Comparison of ENCODE assay signal across 1 cellular context in the genomic region with DNA sequence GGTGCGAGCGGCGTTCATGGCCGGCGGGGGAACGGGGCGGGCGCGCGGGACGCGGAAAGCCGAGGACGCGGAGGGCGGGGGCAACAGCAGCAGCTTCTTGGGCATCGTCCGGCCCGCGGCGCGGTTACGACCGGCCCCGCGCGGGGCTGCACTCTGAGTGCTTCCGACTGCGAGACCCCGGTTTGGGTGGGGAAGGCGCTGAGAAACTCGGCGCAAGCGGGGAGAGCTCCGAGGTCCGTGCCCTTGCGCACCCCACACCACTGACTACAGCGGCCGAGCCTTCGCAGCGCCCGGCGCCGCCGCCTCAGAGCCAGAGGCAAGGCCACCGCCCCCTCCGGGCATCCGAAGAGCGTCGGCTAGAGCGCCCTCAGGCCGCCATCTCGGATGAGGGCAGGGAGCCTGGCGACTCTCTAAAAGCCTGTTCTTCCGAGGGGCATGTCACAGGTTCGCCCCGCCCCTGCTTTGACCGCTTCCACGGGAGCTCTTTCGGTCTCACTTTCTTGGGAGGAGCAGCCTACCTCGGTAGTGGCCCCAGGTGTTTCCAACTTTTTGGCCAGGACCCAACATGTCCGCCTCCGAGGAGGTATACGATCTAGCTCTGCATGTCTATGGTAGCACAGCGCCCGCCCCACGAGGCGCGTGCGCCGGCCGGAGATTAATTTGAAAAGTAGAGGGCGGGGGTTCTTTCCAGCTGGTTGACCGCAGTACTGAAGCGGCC.
TF ChIP-seq lines count a peak whose summit lies in the region.

A gene with protein sequence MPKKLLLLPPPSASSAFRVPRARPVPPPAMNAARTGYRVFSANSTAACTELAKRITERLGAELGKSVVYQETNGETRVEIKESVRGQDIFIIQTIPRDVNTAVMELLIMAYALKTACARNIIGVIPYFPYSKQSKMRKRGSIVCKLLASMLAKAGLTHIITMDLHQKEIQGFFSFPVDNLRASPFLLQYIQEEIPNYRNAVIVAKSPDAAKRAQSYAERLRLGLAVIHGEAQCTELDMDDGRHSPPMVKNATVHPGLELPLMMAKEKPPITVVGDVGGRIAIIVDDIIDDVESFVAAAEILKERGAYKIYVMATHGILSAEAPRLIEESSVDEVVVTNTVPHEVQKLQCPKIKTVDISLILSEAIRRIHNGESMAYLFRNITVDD (minus strand): TSS at position 318 of the 718 bp plus-strand sequence. CDS start 213 bp downstream, at position 105.

TF ChIP-seq in H1, 55 proteins besides CTCF, POLR2A, EP300 and RAD21:
- peak; percentile 91 for TF ChIP-seq TBP (IDR thresholded peaks at IDR 0.05; ENCODE audit: low read depth, low read length)
- peak; percentile 100 for TF ChIP-seq SP2 (IDR thresholded peaks at IDR 0.05; ENCODE audit: low read length)
- no peak for TF ChIP-seq EZH2 (IDR thresholded peaks at IDR 0.05; ENCODE audit: low read depth, low read length, severe bottlenecking)
- peak; percentile 80 for TF ChIP-seq EGR1 (IDR thresholded peaks at IDR 0.05; ENCODE audit: borderline replicate concordance, low read depth, low read length)
- TF ChIP-seq CBX8 (IDR thresholded peaks at IDR 0.05; ENCODE audit: borderline replicate concordance, low read depth, low read length) = no peak
- peak; percentile 57 for TF ChIP-seq NRF1 (IDR thresholded peaks at IDR 0.05; ENCODE audit: low read depth, low read length)
- TF ChIP-seq TAF7 (optimal IDR thresholded peaks at IDR 0.05; ENCODE audit: borderline replicate concordance, low read depth, low read length) = peak; percentile 94
- no peak for TF ChIP-seq SP1 (IDR thresholded peaks at IDR 0.05; ENCODE audit: low read depth, low read length)
- no peak for TF ChIP-seq SAP30 (IDR thresholded peaks at IDR 0.05; ENCODE audit: insufficient read depth, insufficient replicate concordance, low read length)
- peak; percentile 69 for TF ChIP-seq ASH2L (IDR thresholded peaks at IDR 0.05; ENCODE audit: low read length)
- TF ChIP-seq SIN3A (conservative IDR thresholded peaks at IDR 0.05 in 1 of 2, IDR thresholded peaks at IDR 0.05 in 1 of 2; ENCODE audit: low read depth in 1 of 2, low read length in 2 of 2) = peak in 1 of 2 experiments; percentile 39; a peak in 2 of 4 replicates
- TF ChIP-seq BCL11A (IDR thresholded peaks at IDR 0.05; ENCODE audit: low read depth in 2 of 2, low read length in 2 of 2) = no peak
- TF ChIP-seq, protein P1, sequence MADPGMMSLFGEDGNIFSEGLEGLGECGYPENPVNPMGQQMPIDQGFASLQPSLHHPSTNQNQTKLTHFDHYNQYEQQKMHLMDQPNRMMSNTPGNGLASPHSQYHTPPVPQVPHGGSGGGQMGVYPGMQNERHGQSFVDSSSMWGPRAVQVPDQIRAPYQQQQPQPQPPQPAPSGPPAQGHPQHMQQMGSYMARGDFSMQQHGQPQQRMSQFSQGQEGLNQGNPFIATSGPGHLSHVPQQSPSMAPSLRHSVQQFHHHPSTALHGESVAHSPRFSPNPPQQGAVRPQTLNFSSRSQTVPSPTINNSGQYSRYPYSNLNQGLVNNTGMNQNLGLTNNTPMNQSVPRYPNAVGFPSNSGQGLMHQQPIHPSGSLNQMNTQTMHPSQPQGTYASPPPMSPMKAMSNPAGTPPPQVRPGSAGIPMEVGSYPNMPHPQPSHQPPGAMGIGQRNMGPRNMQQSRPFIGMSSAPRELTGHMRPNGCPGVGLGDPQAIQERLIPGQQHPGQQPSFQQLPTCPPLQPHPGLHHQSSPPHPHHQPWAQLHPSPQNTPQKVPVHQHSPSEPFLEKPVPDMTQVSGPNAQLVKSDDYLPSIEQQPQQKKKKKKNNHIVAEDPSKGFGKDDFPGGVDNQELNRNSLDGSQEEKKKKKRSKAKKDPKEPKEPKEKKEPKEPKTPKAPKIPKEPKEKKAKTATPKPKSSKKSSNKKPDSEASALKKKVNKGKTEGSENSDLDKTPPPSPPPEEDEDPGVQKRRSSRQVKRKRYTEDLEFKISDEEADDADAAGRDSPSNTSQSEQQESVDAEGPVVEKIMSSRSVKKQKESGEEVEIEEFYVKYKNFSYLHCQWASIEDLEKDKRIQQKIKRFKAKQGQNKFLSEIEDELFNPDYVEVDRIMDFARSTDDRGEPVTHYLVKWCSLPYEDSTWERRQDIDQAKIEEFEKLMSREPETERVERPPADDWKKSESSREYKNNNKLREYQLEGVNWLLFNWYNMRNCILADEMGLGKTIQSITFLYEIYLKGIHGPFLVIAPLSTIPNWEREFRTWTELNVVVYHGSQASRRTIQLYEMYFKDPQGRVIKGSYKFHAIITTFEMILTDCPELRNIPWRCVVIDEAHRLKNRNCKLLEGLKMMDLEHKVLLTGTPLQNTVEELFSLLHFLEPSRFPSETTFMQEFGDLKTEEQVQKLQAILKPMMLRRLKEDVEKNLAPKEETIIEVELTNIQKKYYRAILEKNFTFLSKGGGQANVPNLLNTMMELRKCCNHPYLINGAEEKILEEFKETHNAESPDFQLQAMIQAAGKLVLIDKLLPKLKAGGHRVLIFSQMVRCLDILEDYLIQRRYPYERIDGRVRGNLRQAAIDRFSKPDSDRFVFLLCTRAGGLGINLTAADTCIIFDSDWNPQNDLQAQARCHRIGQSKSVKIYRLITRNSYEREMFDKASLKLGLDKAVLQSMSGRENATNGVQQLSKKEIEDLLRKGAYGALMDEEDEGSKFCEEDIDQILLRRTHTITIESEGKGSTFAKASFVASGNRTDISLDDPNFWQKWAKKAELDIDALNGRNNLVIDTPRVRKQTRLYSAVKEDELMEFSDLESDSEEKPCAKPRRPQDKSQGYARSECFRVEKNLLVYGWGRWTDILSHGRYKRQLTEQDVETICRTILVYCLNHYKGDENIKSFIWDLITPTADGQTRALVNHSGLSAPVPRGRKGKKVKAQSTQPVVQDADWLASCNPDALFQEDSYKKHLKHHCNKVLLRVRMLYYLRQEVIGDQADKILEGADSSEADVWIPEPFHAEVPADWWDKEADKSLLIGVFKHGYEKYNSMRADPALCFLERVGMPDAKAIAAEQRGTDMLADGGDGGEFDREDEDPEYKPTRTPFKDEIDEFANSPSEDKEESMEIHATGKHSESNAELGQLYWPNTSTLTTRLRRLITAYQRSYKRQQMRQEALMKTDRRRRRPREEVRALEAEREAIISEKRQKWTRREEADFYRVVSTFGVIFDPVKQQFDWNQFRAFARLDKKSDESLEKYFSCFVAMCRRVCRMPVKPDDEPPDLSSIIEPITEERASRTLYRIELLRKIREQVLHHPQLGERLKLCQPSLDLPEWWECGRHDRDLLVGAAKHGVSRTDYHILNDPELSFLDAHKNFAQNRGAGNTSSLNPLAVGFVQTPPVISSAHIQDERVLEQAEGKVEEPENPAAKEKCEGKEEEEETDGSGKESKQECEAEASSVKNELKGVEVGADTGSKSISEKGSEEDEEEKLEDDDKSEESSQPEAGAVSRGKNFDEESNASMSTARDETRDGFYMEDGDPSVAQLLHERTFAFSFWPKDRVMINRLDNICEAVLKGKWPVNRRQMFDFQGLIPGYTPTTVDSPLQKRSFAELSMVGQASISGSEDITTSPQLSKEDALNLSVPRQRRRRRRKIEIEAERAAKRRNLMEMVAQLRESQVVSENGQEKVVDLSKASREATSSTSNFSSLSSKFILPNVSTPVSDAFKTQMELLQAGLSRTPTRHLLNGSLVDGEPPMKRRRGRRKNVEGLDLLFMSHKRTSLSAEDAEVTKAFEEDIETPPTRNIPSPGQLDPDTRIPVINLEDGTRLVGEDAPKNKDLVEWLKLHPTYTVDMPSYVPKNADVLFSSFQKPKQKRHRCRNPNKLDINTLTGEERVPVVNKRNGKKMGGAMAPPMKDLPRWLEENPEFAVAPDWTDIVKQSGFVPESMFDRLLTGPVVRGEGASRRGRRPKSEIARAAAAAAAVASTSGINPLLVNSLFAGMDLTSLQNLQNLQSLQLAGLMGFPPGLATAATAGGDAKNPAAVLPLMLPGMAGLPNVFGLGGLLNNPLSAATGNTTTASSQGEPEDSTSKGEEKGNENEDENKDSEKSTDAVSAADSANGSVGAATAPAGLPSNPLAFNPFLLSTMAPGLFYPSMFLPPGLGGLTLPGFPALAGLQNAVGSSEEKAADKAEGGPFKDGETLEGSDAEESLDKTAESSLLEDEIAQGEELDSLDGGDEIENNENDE (IDR thresholded peaks at IDR 0.05; ENCODE audit: insufficient replicate concordance, low read length) = no peak
- peak; percentile 69 for TF ChIP-seq POLR2AphosphoS5 (IDR thresholded peaks at IDR 0.05; ENCODE audit: low read depth, low read length)
- TF ChIP-seq, protein P2, sequence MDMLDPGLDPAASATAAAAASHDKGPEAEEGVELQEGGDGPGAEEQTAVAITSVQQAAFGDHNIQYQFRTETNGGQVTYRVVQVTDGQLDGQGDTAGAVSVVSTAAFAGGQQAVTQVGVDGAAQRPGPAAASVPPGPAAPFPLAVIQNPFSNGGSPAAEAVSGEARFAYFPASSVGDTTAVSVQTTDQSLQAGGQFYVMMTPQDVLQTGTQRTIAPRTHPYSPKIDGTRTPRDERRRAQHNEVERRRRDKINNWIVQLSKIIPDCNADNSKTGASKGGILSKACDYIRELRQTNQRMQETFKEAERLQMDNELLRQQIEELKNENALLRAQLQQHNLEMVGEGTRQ (IDR thresholded peaks at IDR 0.05; ENCODE audit: low read length) = no peak
- TF ChIP-seq POU5F1 (IDR thresholded peaks at IDR 0.05; ENCODE audit: low read depth, low read length) = no peak
- TF ChIP-seq BRCA1 (IDR thresholded peaks at IDR 0.05; ENCODE audit: low read depth, low read length) = no peak
- TF ChIP-seq, protein P3, sequence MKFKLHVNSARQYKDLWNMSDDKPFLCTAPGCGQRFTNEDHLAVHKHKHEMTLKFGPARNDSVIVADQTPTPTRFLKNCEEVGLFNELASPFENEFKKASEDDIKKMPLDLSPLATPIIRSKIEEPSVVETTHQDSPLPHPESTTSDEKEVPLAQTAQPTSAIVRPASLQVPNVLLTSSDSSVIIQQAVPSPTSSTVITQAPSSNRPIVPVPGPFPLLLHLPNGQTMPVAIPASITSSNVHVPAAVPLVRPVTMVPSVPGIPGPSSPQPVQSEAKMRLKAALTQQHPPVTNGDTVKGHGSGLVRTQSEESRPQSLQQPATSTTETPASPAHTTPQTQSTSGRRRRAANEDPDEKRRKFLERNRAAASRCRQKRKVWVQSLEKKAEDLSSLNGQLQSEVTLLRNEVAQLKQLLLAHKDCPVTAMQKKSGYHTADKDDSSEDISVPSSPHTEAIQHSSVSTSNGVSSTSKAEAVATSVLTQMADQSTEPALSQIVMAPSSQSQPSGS (IDR thresholded peaks at IDR 0.05; ENCODE audit: low read length) = peak; percentile 76; the same call in 1 of the 2 replicates
- no peak for TF ChIP-seq CTBP2 (IDR thresholded peaks at IDR 0.05; ENCODE audit: borderline replicate concordance, insufficient read depth, insufficient read length, low read length)
- TF ChIP-seq TEAD4 (IDR thresholded peaks at IDR 0.05; ENCODE audit: low read depth, low read length) = 0 out of 2 replicates have a peak, but pooled peaks have one; percentile 2
- TF ChIP-seq, protein P4, sequence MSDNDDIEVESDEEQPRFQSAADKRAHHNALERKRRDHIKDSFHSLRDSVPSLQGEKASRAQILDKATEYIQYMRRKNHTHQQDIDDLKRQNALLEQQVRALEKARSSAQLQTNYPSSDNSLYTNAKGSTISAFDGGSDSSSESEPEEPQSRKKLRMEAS (IDR thresholded peaks at IDR 0.05) = peak; percentile 22
- TF ChIP-seq CREB1 (IDR thresholded peaks at IDR 0.05) = peak; percentile 60
- TF ChIP-seq SP4 (IDR thresholded peaks at IDR 0.05; ENCODE audit: low read length) = 0 out of 2 replicates have a peak, but pooled peaks have one; percentile 50
- no peak for TF ChIP-seq KDM5A (IDR thresholded peaks at IDR 0.05; ENCODE audit: low read length)
- TF ChIP-seq SIRT6 (IDR thresholded peaks at IDR 0.05; ENCODE audit: low read length) = no peak
- TF ChIP-seq GABPA (IDR thresholded peaks at IDR 0.05; ENCODE audit: borderline replicate concordance, insufficient read depth, low read length) = no peak
- no peak for TF ChIP-seq JUN (IDR thresholded peaks at IDR 0.05; ENCODE audit: low read depth, low read length)
- TF ChIP-seq KDM4A (IDR thresholded peaks at IDR 0.05; ENCODE audit: low read depth, low read length, severe bottlenecking) = peak; percentile 79
- no peak for TF ChIP-seq TCF12 (IDR thresholded peaks at IDR 0.05; ENCODE audit: low read depth, low read length)
- TF ChIP-seq TAF1 (IDR thresholded peaks at IDR 0.05; ENCODE audit: low read depth, low read length) = peak; percentile 99
- TF ChIP-seq, protein P5, sequence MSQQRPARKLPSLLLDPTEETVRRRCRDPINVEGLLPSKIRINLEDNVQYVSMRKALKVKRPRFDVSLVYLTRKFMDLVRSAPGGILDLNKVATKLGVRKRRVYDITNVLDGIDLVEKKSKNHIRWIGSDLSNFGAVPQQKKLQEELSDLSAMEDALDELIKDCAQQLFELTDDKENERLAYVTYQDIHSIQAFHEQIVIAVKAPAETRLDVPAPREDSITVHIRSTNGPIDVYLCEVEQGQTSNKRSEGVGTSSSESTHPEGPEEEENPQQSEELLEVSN (IDR thresholded peaks at IDR 0.05) = peak; percentile 52; the same call in 1 of the 2 replicates
- peak; percentile 82 for TF ChIP-seq PHF8 (conservative IDR thresholded peaks at IDR 0.05; ENCODE audit: low read depth, low read length)
- TF ChIP-seq YY1 (IDR thresholded peaks at IDR 0.05; ENCODE audit: low read depth, low read length) = peak; percentile 99
